12 cellular contexts compared by ENCODE assay signal in genomic region chr2:70011335-70011734, GRCh38.
"Had no signal": no experiment of that assay in that cellular context is flagged by ENCODE, and none has a peak within 500 bp of the region (broad histone marks: within the 10 kb centered on the region; RNA-seq: fewer than 3 reads in every experiment).

No MANE protein-coding gene starts in this region.

- H3K4me3 ChIP-seq: SK-N-MC, suprapubic skin, upper lobe of right lung had no signal

- ATAC-seq: activated CD4-positive, CD25-positive, alpha-beta regulatory T cell treated with anti-CD3 and anti-CD28 coated beads, Interleukin-2, amount 50 U/mL, for 24 hours; stimulated activated naive CD8-positive, alpha-beta T cell treated with anti-CD3 and anti-CD28 coated beads, Interleukin-15, Interleukin-2, amounts not matched to agents 100 U/mL and 50 U/mL, for 24 hours had no signal

- H3K4me3 Mint-ChIP-seq: endodermal cell, nephron progenitor cell had no signal

- H3K36me3 ChIP-seq: upper lobe of right lung had no signal

- H3K27ac Mint-ChIP-seq: endodermal cell, nephron progenitor cell had no signal

- H3K4me1 ChIP-seq: suprapubic skin had no signal

- H3K27ac ChIP-seq: SK-N-MC, suprapubic skin, upper lobe of right lung had no signal

- H3K27me3 ChIP-seq: suprapubic skin, upper lobe of right lung had no signal

- H3K4me1 Mint-ChIP-seq: nephron progenitor cell had no signal

- H3K9me3 ChIP-seq: suprapubic skin, upper lobe of right lung had no signal

- DNase-seq: activated CD4-positive, alpha-beta T cell treated with anti-CD3 and anti-CD28 coated beads, Interleukin-2, amount 50 U/mL, for 48 hours; activated CD8-positive, alpha-beta memory T cell treated with anti-CD3 and anti-CD28 coated beads, Interleukin-2, amount 50 U/mL, for 4 hours; activated naive CD4-positive, alpha-beta T cell treated with anti-CD3 and anti-CD28 coated beads, Interleukin-2, amount 50 U/mL, for 16 hours; central memory CD4-positive, alpha-beta T cell; endodermal cell; nephron progenitor cell; stimulated activated CD4-positive, alpha-beta T cell treated with anti-CD3 and anti-CD28 coated beads, Interleukin-2, amount 100 ng/mL, for 48 hours; stimulated activated naive CD8-positive, alpha-beta T cell treated with anti-CD3 and anti-CD28 coated beads, Interleukin-15, Interleukin-2, amounts not matched to agents 100 U/mL and 50 U/mL, for 24 hours; upper lobe of right lung had no signal
